1 cellular context compared by ENCODE assay signal in genomic region chr2:70248145-70248809, GRCh38.
TF ChIP-seq lines count a peak whose summit lies in the region.

Gene TIA1 (minus strand): TSS chr2:70248628. CDS start chr2:70248430, 198 bp downstream.

TF ChIP-seq in K562, 482 proteins besides CTCF, POLR2A, EP300 and RAD21 (continued from another document and continues in another):
- no peak; the same call in 1 of the 2 replicates for TF ChIP-seq KDM2B (CRISPR knock-in tag; IDR thresholded peaks at IDR 0.05)
- TF ChIP-seq BACH1 (tag; IDR thresholded peaks at IDR 0.05) = no peak
- TF ChIP-seq POLR2AphosphoS2 (IDR thresholded peaks at IDR 0.05; ENCODE audit: low read length) = no peak; the same call in 1 of the 2 replicates
- no peak for TF ChIP-seq HES1 (IDR thresholded peaks at IDR 0.05; ENCODE audit: low read depth)
- TF ChIP-seq TEAD2 (tag; IDR thresholded peaks at IDR 0.05) = no peak
- no peak for TF ChIP-seq PYGO2 (tag; IDR thresholded peaks at IDR 0.05)
- no peak for TF ChIP-seq TAL1 (IDR thresholded peaks at IDR 0.05)
- no peak for TF ChIP-seq ZNF780A (CRISPR knock-in tag; IDR thresholded peaks at IDR 0.05)
- TF ChIP-seq TSHZ1 (CRISPR knock-in tag; IDR thresholded peaks at IDR 0.05) = no peak
- no peak for TF ChIP-seq SMARCE1 (IDR thresholded peaks at IDR 0.05)
- TF ChIP-seq KDM5B (IDR thresholded peaks at IDR 0.05; ENCODE audit: insufficient replicate concordance, low read depth, low read length) = peak; percentile 81
- no peak for TF ChIP-seq PATZ1 (CRISPR knock-in tag; IDR thresholded peaks at IDR 0.05; ENCODE audit: borderline replicate concordance)
- no peak for TF ChIP-seq TRIM24 (IDR thresholded peaks at IDR 0.05)
- TF ChIP-seq OTX1 (CRISPR knock-in tag; IDR thresholded peaks at IDR 0.05) = no peak
- TF ChIP-seq PRPF4 (IDR thresholded peaks at IDR 0.05; ENCODE audit: insufficient read depth, low read depth, low read length, poor library complexity, severe bottlenecking) = no peak
- peak; percentile 36; the same call in 1 of the 2 replicates for TF ChIP-seq TOE1 (IDR thresholded peaks at IDR 0.05; ENCODE audit: borderline replicate concordance)
- TF ChIP-seq TOE1 (CRISPR knock-in tag; IDR thresholded peaks at IDR 0.05; ENCODE audit: borderline replicate concordance, low read depth) = no peak
- TF ChIP-seq HIVEP1 (CRISPR knock-in tag; IDR thresholded peaks at IDR 0.05) = no peak
- 0 out of 2 replicates have a peak, but pooled peaks have one; percentile 29 for TF ChIP-seq ZBTB9 (CRISPR knock-in tag; IDR thresholded peaks at IDR 0.05)
- peak; percentile 72 for TF ChIP-seq NR2C1 (IDR thresholded peaks at IDR 0.05)
- no peak; the same call in 1 of the 2 replicates for TF ChIP-seq NR2C1 (tag; IDR thresholded peaks at IDR 0.05)
- TF ChIP-seq FOXP1 (CRISPR knock-in tag; IDR thresholded peaks at IDR 0.05) = no peak
- TF ChIP-seq GTF2E2 (tag; IDR thresholded peaks at IDR 0.05) = peak; percentile 89
- TF ChIP-seq ZNF77 (CRISPR knock-in tag; IDR thresholded peaks at IDR 0.05) = no peak
- peak; percentile 8; the same call in 1 of the 2 replicates for TF ChIP-seq HCFC1 (IDR thresholded peaks at IDR 0.05; ENCODE audit: low read depth, low read length)
- no peak for TF ChIP-seq MAFG (tag; conservative IDR thresholded peaks at IDR 0.05)
- TF ChIP-seq HMG20B (CRISPR knock-in tag; IDR thresholded peaks at IDR 0.05) = no peak
- no peak for TF ChIP-seq ZNF444 (CRISPR knock-in tag; IDR thresholded peaks at IDR 0.05)
- no peak for TF ChIP-seq ELF2 (CRISPR knock-in tag; IDR thresholded peaks at IDR 0.05)
- TF ChIP-seq GTF2F1 (IDR thresholded peaks at IDR 0.05; ENCODE audit: low read depth, low read length) = peak; percentile 57; the same call in 1 of the 2 replicates
- TF ChIP-seq ZHX1 (conservative IDR thresholded peaks at IDR 0.05; ENCODE audit: low read length) = peak; percentile 77; the same call in 1 of the 2 replicates
- peak; percentile 21 for TF ChIP-seq NEUROD1 (IDR thresholded peaks at IDR 0.05; ENCODE audit: borderline replicate concordance, low read depth, low read length, partially characterized antibody)
- no peak for TF ChIP-seq STAT5A (IDR thresholded peaks at IDR 0.05; ENCODE audit: borderline replicate concordance, low read length)
- TF ChIP-seq YBX1 (IDR thresholded peaks at IDR 0.05) = no peak
- no peak for TF ChIP-seq PBX2 (CRISPR knock-in tag; IDR thresholded peaks at IDR 0.05; ENCODE audit: low read depth)
- TF ChIP-seq PBX2 (tag; conservative IDR thresholded peaks at IDR 0.05; ENCODE audit: low read depth) = no peak
- 0 out of 2 replicates have a peak, but pooled peaks have one; percentile 3 for TF ChIP-seq NFATC3 (IDR thresholded peaks at IDR 0.05)
- no peak for TF ChIP-seq KLF6 (CRISPR knock-in tag; IDR thresholded peaks at IDR 0.05; ENCODE audit: borderline replicate concordance)
- no peak for TF ChIP-seq CREB3 (tag; conservative IDR thresholded peaks at IDR 0.05; ENCODE audit: low read depth)
- no peak for TF ChIP-seq ZC3H11A (IDR thresholded peaks at IDR 0.05; ENCODE audit: low read depth, low read length)
- TF ChIP-seq FOXP4 (CRISPR knock-in tag; IDR thresholded peaks at IDR 0.05; ENCODE audit: borderline replicate concordance) = no peak
- TF ChIP-seq ATF3 (IDR thresholded peaks at IDR 0.05) = no peak
- no peak for TF ChIP-seq ATF3 (CRISPR knock-in tag; conservative IDR thresholded peaks at IDR 0.05)
- no peak for TF ChIP-seq RBM14 (IDR thresholded peaks at IDR 0.05; ENCODE audit: borderline replicate concordance, insufficient read depth, low read depth, low read length)
- no peak for TF ChIP-seq TRIM28 (IDR thresholded peaks at IDR 0.05)
- TF ChIP-seq SMAD2 (IDR thresholded peaks at IDR 0.05; ENCODE audit: low read depth, low read length) = no peak
- no peak for TF ChIP-seq CBFA2T3 (IDR thresholded peaks at IDR 0.05)
- no peak for TF ChIP-seq THRB (CRISPR knock-in tag; conservative IDR thresholded peaks at IDR 0.05)
- peak; percentile 88 for TF ChIP-seq RBBP5 (IDR thresholded peaks at IDR 0.05; ENCODE audit: borderline replicate concordance, insufficient read depth, low read length, poor library complexity, severe bottlenecking)
